ENCODE assay signal across 1 cellular context in genomic region chr15:76134537-76134936, GRCh38.
TF ChIP-seq lines count a peak whose summit lies in the region.

No MANE protein-coding gene starts in this region.

TF ChIP-seq in K562, 482 proteins besides CTCF, POLR2A, EP300 and RAD21 (continued from another document):
- no peak for TF ChIP-seq SNIP1 (IDR thresholded peaks at IDR 0.05; ENCODE audit: low read depth)
- TF ChIP-seq FOXA3 (CRISPR knock-in tag; conservative IDR thresholded peaks at IDR 0.05 in 1 of 2, IDR thresholded peaks at IDR 0.05 in 1 of 2), result 0 out of 4 replicates have a peak, but pooled peaks of 1 of the 2 experiments have one; percentile 14
- TF ChIP-seq CBFA2T2 (conservative IDR thresholded peaks at IDR 0.05), result peak; percentile 33; the same call in 1 of the 2 replicates
- TF ChIP-seq SMC3 (conservative IDR thresholded peaks at IDR 0.05; ENCODE audit: insufficient read depth, low read depth, low read length), result no peak
- TF ChIP-seq CBFA2T3 (IDR thresholded peaks at IDR 0.05), result peak; percentile 56
- TF ChIP-seq PML (IDR thresholded peaks at IDR 0.05; ENCODE audit: low read length), result 0 out of 2 replicates have a peak, but pooled peaks have one; percentile 26
- no peak for TF ChIP-seq CXXC5 (CRISPR knock-in tag; IDR thresholded peaks at IDR 0.05)
- TF ChIP-seq CBX8 (IDR thresholded peaks at IDR 0.05; ENCODE audit: borderline replicate concordance, extremely low read depth, low read depth, low read length, poor library complexity, severe bottlenecking), result no peak
- peak; percentile 65 for TF ChIP-seq TAL1 (IDR thresholded peaks at IDR 0.05)
TF ChIP-seq in K562: peak in this region for 7.
